8 cellular contexts compared by ENCODE assay signal in the genomic region with DNA sequence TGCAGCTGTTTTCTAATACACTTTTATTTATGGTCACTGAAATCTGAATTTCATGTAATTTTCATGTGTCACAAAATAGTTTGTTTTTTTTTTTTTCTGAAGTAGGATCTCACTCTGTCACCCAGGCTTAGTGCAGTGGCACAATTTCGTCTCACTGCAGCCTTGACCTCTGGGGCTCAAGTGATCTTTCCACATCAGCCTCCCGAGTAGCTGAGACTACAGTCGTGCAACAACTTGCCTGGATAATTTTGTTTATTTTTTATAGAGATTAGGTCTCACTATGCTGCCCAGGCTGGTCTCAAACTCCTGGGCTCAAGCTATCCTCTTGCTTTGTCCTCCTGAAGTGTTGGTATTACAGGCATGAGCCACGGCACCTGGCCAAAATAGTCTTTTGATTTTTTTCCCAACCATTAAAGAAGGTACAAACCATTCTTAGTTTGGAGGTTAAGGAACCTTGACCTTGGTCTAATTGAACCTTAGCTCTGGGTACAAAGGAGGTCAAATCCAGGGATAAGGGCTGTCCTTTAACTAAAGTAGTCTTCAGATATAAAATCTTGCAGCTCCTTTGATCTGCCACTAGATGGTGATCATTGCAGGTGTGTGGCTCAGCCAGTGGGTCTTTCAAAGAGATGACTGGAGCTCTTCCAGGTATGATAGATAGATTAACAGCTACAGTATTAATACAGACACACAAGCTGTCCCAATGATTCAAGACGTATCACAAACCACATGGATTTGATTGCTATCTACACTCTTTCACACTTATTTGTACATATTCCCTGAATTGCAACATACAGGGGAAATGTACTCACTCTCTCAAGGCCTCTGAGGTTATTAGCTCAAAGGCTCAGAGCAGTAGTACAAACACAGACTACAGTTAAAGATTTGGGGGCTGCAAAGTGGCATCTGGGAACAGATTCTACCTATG. TPM values are rescaled to one million over a fixed set of nuclear protein-coding genes. Genes with fewer than 3 reads are reported as not detected.
DNase-seq lines count a peak whose midpoint lies in the region; ATAC-seq and TF ChIP-seq lines count a peak whose summit lies in the region.

No MANE protein-coding gene starts in this region.

- no peaks in the 10 kb centered on the region for H3K9me3 ChIP-seq in prostate gland

- ATAC-seq in HG02678 (IDR thresholded peaks at IDR 0.05; ENCODE audit: unreplicated experiment) = peak; percentile 33

- DNase-seq in EL = peak; percentile 35
- peak; percentile 19 for DNase-seq in NCI-H2107 (lab: John Stamatoyannopoulos, UW)
- peak in 1 of 2 donors; percentile 58 for DNase-seq in foreskin fibroblast
- DNase-seq in prostate gland (ENCODE audit: low spot score) = no peak
- DNase-seq in NK-92 (lab: John Stamatoyannopoulos, UW; ENCODE audit: unreplicated experiment) = no peak

- H3K4me1 ChIP-seq in prostate gland (replicated peaks) = no peaks in the 10 kb centered on the region

- no peaks in the 10 kb centered on the region for H3K36me3 ChIP-seq in prostate gland

- intact Hi-C loops in prostate gland (cut with DNase I) = loop anchor here (5.0 kb wide), 2 partner anchors 107 to 127 kb away; no protein-coding TSS in a partner anchor

- H3K4me3 ChIP-seq in WI38 (ENCODE audit: low read depth, low read length) = no peak overlapping the region
- H3K4me3 ChIP-seq in foreskin fibroblast (ENCODE audit: low read depth in 1 of 2, low read length in 2 of 2) = no peak overlapping the region
- H3K4me3 ChIP-seq in prostate gland = no peak overlapping the region

- TF ChIP-seq CTCF in 22Rv1 (IDR thresholded peaks at IDR 0.05) (peak; percentile 85), WI38 (IDR thresholded peaks at IDR 0.05; ENCODE audit: low read depth, low read length) (peak; percentile 78), foreskin fibroblast (IDR thresholded peaks at IDR 0.05; ENCODE audit: low read depth, low read length) (peak; percentile 85), prostate gland (IDR thresholded peaks at IDR 0.05) (peak in 3 of 4 experiments; percentile 45 to 62 (median 53))

- TF ChIP-seq POLR2A in prostate gland (IDR thresholded peaks at IDR 0.05) = no peak

- no peaks in the 10 kb centered on the region for H3K27me3 ChIP-seq in prostate gland (replicated peaks; ENCODE audit: insufficient read depth)

- H3K27ac ChIP-seq in 22Rv1 = no peak overlapping the region
- no peak overlapping the region for H3K27ac ChIP-seq in prostate gland

- 51% methylated on average over 5 of the region's 5 CpGs for WGBS in prostate gland

RNA-seq across cellular contexts. Expression of a gene that starts 4.7 kb away (rescaled TPM):
- total RNA-seq in prostate gland = 10 to 100 TPM; 18.7 to 36.6 TPM

RNA-seq across cellular contexts. Expression of a gene that starts 7.4 kb away (rescaled TPM):
- total RNA-seq in prostate gland = 1 to 10 TPM; 2.4 to 3.7 TPM

RNA-seq across cellular contexts. Expression of a gene that starts 43.9 kb away (rescaled TPM):
- not detected for total RNA-seq in prostate gland

Comparison
In these comparisons a context has a peak if more than half of its experiments do, and no peak if none do; other contexts are left out.
1. DNase-seq: peak in EL (single experiment) and NCI-H2107 (single experiment); none in prostate gland (single experiment) and NK-92 (single experiment).
2. Peak in every context shown above with its lines, with median percentiles within 50 percentile points of each other: CTCF ChIP-seq.